ENCODE assay signal across 7 cellular contexts in genomic region chr4:1607436-1608195, GRCh38.
DNase-seq lines count a peak whose midpoint lies in the region; ATAC-seq and TF ChIP-seq lines count a peak whose summit lies in the region.
"Not testable (repeated sequence)": the region's sequence is repeated elsewhere in the genome, so short reads cannot be mapped to it uniquely, and the experiment has no call there.

No MANE protein-coding gene starts in this region.

- not testable (repeated sequence) for H3K4me3 ChIP-seq in BLaER1; RWPE2 (ENCODE audit: severe bottlenecking); heart left ventricle; sigmoid colon

- H3K36me3 ChIP-seq in BLaER1; RWPE2 (ENCODE audit: low read depth); heart left ventricle; sigmoid colon: not testable (repeated sequence)

- not testable (repeated sequence) for TF ChIP-seq CTCF in RWPE2 (IDR thresholded peaks at IDR 0.05; ENCODE audit: poor library complexity, severe bottlenecking); chondrocyte (IDR thresholded peaks at IDR 0.05); heart left ventricle (IDR thresholded peaks at IDR 0.05); sigmoid colon (IDR thresholded peaks at IDR 0.05)

- 85 to 92% (median 89%) methylated on average over 23 of the region's 23 CpGs for WGBS in heart left ventricle, 4 donors
- WGBS in sigmoid colon, 2 donors, result 87 to 93% methylated on average over 23 of the region's 23 CpGs

- intact Hi-C loops in heart left ventricle (cut with DNase I); sigmoid colon (cut with DNase I): not testable (repeated sequence)

- not testable (repeated sequence) for H3K4me3 Mint-ChIP-seq in chondrocyte (ENCODE audit: unreplicated experiment); natural killer cell treated with Interleukin-12 subunit alpha and Interleukin-12 subunit beta and Interleukin-15 and Interleukin-18, amount 100 ng/mL, for 72 hours

- not testable (repeated sequence) for ATAC-seq in RWPE2 (ENCODE audit: low read depth); heart left ventricle; natural killer cell treated with Interleukin-12 subunit alpha and Interleukin-12 subunit beta and Interleukin-15 and Interleukin-18, amount 100 ng/mL, for 72 hours

- not testable (repeated sequence) for H3K4me1 Mint-ChIP-seq in chondrocyte (ENCODE audit: low read depth); natural killer cell treated with Interleukin-12 subunit alpha and Interleukin-12 subunit beta and Interleukin-15 and Interleukin-18, amount 100 ng/mL, for 72 hours (ENCODE audit: low read depth in 2 of 2)

- not testable (repeated sequence) for TF ChIP-seq POLR2A in heart left ventricle (IDR thresholded peaks at IDR 0.05); sigmoid colon (IDR thresholded peaks at IDR 0.05)

- H3K4me2 ChIP-seq in BLaER1, result peak overlapping the region; percentile 66

- peak; percentile 29 for DNase-seq in RWPE2 (ENCODE audit: low spot score)
- DNase-seq in chondrocyte (ENCODE audit: low spot score), result peak; percentile 17
- DNase-seq in heart left ventricle, result peak in 3 of 5 donors; percentile 5 to 22 (median 7)
- peak; percentile 1 for DNase-seq in iPS-NIHi11 (ENCODE audit: low spot score)
- peak; percentile 20 for DNase-seq in natural killer cell treated with Interleukin-12 subunit alpha and Interleukin-12 subunit beta and Interleukin-15 and Interleukin-18, amount 100 ng/mL, for 72 hours (ENCODE audit: low spot score)
- DNase-seq in sigmoid colon, result peak; percentile 49

- H3K9me3 Mint-ChIP-seq in chondrocyte (ENCODE audit: low read depth); natural killer cell treated with Interleukin-12 subunit alpha and Interleukin-12 subunit beta and Interleukin-15 and Interleukin-18, amount 100 ng/mL, for 72 hours: not testable (repeated sequence)

- H3K27me3 Mint-ChIP-seq in chondrocyte (ENCODE audit: low read depth); natural killer cell treated with Interleukin-12 subunit alpha and Interleukin-12 subunit beta and Interleukin-15 and Interleukin-18, amount 100 ng/mL, for 72 hours: not testable (repeated sequence)

- not testable (repeated sequence) for H3K27ac Mint-ChIP-seq in chondrocyte (ENCODE audit: unreplicated experiment); natural killer cell treated with Interleukin-12 subunit alpha and Interleukin-12 subunit beta and Interleukin-15 and Interleukin-18, amount 100 ng/mL, for 72 hours

- peak overlapping the region; percentile 63; the same call in 1 of the 2 replicates for H3K27ac ChIP-seq in BLaER1
- H3K27ac ChIP-seq in RWPE2 (ENCODE audit: poor library complexity, severe bottlenecking); heart left ventricle; sigmoid colon: not testable (repeated sequence)

- not testable (repeated sequence) for H3K27me3 ChIP-seq in BLaER1; RWPE2 (ENCODE audit: insufficient read depth, poor library complexity, severe bottlenecking)
- peaks cover 0 to 26% (median 7%) of the 10 kb centered on the region in 9 donors for H3K27me3 ChIP-seq in heart left ventricle
- H3K27me3 ChIP-seq in sigmoid colon, result peaks cover 0 to 38% (median 3%) of the 10 kb centered on the region in 3 donors

- H3K36me3 Mint-ChIP-seq in chondrocyte (ENCODE audit: low read depth); natural killer cell treated with Interleukin-12 subunit alpha and Interleukin-12 subunit beta and Interleukin-15 and Interleukin-18, amount 100 ng/mL, for 72 hours: not testable (repeated sequence)

- not testable (repeated sequence) for H3K9me3 ChIP-seq in BLaER1; RWPE2 (ENCODE audit: severe bottlenecking); heart left ventricle; sigmoid colon

- H3K4me1 ChIP-seq in BLaER1, result peaks cover 71% of the 10 kb centered on the region
- H3K4me1 ChIP-seq in RWPE2 (ENCODE audit: insufficient read depth, poor library complexity, severe bottlenecking); heart left ventricle; sigmoid colon: not testable (repeated sequence)

- 0 out of 2 replicates have a peak overlapping the region, but pooled peaks have one; percentile 24 for H3K9ac ChIP-seq in BLaER1

- not testable (repeated sequence) for H4K20me1 ChIP-seq in BLaER1

- TF ChIP-seq EP300 in sigmoid colon (IDR thresholded peaks at IDR 0.05), result not testable (repeated sequence)
